Comparison of ENCODE assay signal across 28 cellular contexts in the genomic region with DNA sequence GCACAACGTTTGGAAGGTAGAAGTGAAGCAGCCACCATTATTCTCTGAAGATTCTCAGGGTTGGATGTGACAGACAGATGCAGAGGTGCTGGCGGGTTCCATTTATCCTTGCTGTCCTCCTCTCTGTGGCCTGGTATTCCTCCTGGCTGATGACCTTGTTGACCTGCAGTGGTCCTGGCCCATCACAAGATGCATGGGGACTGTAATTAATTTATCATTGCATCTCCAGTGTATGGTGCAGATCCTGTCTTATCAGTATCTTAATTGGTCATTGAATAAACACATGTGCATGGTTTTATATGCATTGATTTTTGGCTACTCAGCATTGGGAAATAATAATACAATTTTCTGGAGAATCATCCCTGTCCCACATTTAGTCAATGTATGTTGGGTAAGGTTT. TPM values are rescaled to one million over a fixed set of nuclear protein-coding genes. Genes with fewer than 3 reads are reported as not detected.
"Had no signal": no experiment of that assay in that cellular context is flagged by ENCODE, and none has a peak within 500 bp of the region (broad histone marks: within the 10 kb centered on the region; RNA-seq: fewer than 3 reads in every experiment).

No MANE protein-coding gene starts in this region.

- H3K36me3 ChIP-seq: colonic mucosa, gastrocnemius medialis, heart left ventricle had no signal

- H3K9me3 ChIP-seq: colonic mucosa, esophagus muscularis mucosa, esophagus squamous epithelium, gastrocnemius medialis, gastroesophageal sphincter, heart left ventricle, heart right ventricle had no signal

- FAIRE-seq: colon, endometrium, endothelial cell of umbilical vein, frontal cortex had no signal

- DNase-seq: colonic mucosa; cortex of kidney; dermis blood vessel endothelial cell; dorsolateral prefrontal cortex; effector CD4-positive, alpha-beta T cell; effector CD8-positive, alpha-beta T cell; effector memory CD4-positive, alpha-beta T cell; effector memory CD8-positive, alpha-beta T cell; endodermal cell; erythroblast; esophagus squamous epithelium; foreskin fibroblast; foreskin keratinocyte; foreskin melanocyte; gastrocnemius medialis; glutamatergic neuron; heart left ventricle; heart right ventricle had no signal

- H3K4me3 ChIP-seq: colonic mucosa, coronary artery, dorsolateral prefrontal cortex, esophagus muscularis mucosa, esophagus squamous epithelium, gastrocnemius medialis, gastroesophageal sphincter, heart left ventricle, heart right ventricle, hepatocyte had no signal

- H3K4me2 ChIP-seq: hepatocyte had no signal

- ATAC-seq: effector memory CD8-positive, alpha-beta T cell; esophagus mucosa; foreskin keratinocyte; gastrocnemius medialis; gastroesophageal sphincter; heart left ventricle; heart right ventricle had no signal

- H3K27ac ChIP-seq: colonic mucosa, coronary artery, dorsolateral prefrontal cortex, epithelial cell of prostate, esophagus muscularis mucosa, esophagus squamous epithelium, foreskin keratinocyte, gastrocnemius medialis, gastroesophageal sphincter, heart left ventricle, heart right ventricle, hepatocyte had no signal

- H3K79me2 ChIP-seq: hepatocyte had no signal

- H2AFZ ChIP-seq: hepatocyte had no signal

- H3K27me3 ChIP-seq: colonic mucosa, dorsolateral prefrontal cortex, esophagus muscularis mucosa, esophagus squamous epithelium, foreskin keratinocyte, gastrocnemius medialis, gastroesophageal sphincter, heart left ventricle, heart right ventricle, hepatocyte had no signal

- H3K4me1 ChIP-seq: colonic mucosa, esophagus muscularis mucosa, esophagus squamous epithelium, foreskin keratinocyte, gastrocnemius medialis, heart left ventricle, heart right ventricle had no signal

RNA-seq across cellular contexts. Expression of a gene that starts 18.2 kb away (rescaled TPM):
- polyA plus RNA-seq: foreskin keratinocyte had no signal
